ENCODE assay signal across 13 cellular contexts in the genomic region with DNA sequence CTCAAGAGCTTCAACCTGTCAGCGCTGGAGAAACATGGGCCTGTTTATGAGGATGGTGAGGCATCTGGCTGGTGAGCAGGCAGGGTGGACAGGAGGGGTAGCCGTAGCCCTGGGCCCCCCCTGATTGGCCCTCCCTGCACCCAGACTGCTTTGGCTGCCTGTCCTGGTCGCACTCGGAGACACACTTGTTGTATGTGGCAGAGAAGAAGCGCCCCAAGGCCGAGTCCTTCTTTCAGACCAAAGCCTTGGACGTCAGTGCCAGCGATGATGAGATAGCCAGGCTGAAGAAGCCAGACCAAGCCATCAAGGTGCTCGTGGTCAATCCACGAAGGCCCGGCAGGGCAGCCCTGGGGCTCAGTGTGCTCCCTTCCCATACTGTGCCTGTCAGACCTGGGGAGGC. TPM values are rescaled to one million over a fixed set of nuclear protein-coding genes. Genes with fewer than 3 reads are reported as not detected.
A peak's percentile ranks its signal among the peaks of the same experiment; 100 is the strongest.
DNase-seq lines count a peak whose midpoint lies in the region; ATAC-seq, FAIRE-seq and TF ChIP-seq lines count a peak whose summit lies in the region.
"Had no signal": no experiment of that assay in that cellular context is flagged by ENCODE, and none has a peak within 500 bp of the region (broad histone marks: within the 10 kb centered on the region; RNA-seq: fewer than 3 reads in every experiment).

No MANE protein-coding gene starts in this region.

- peaks cover 3 to 63% (median 4%) of the 10 kb centered on the region in 3 donors for H3K36me3 Mint-ChIP-seq in CD8-positive, alpha-beta memory T cell
- peaks cover 2% of the 10 kb centered on the region for H3K36me3 Mint-ChIP-seq in activated naive CD8-positive, alpha-beta T cell treated with anti-CD3 and anti-CD28 coated beads, Interleukin-2, amount 10 ng/mL, durations not matched to agents 7 days and 5 days

- ATAC-seq in activated naive CD8-positive, alpha-beta T cell treated with anti-CD3 and anti-CD28 coated beads, Interleukin-2, amount 10 ng/mL, durations not matched to agents 7 days and 5 days (ENCODE audit: low read depth) = no peak

- H3K4me3 Mint-ChIP-seq in CD8-positive, alpha-beta memory T cell = peak overlapping the region in 5 of 7 donors; percentile 57 to 98 (median 93)
- no peak overlapping the region for H3K4me3 Mint-ChIP-seq in activated naive CD8-positive, alpha-beta T cell treated with anti-CD3 and anti-CD28 coated beads, Interleukin-2, amount 10 ng/mL, durations not matched to agents 7 days and 5 days

- no peak for TF ChIP-seq CTCF in 22Rv1 (IDR thresholded peaks at IDR 0.05)

- no peak for FAIRE-seq in GM12892 (lab: Jason Lieb, UNC)

- CTCF ChIA-PET in CD8-positive, alpha-beta memory T cell (lab: Charles Lee) = interaction anchor here (4.3 kb wide), 1 partner anchor 136 kb away, joined by 21 read pairs; no protein-coding TSS in a partner anchor

- H3K9me3 ChIP-seq in CD8-positive, alpha-beta memory T cell (ENCODE audit: low read length) = no peaks in the 10 kb centered on the region
- H3K9me3 ChIP-seq: ovary had no signal

- POLR2A ChIA-PET in CD8-positive, alpha-beta memory T cell (lab: Charles Lee) = no interaction called here
- POLR2A ChIA-PET in activated naive CD8-positive, alpha-beta T cell treated with anti-CD3 and anti-CD28 coated beads, Interleukin-2, amount 10 ng/mL, durations not matched to agents 7 days and 5 days (lab: Charles Lee) = no interaction called here

- DNase-seq in CD8-positive, alpha-beta memory T cell = no peak
- no peak for DNase-seq in activated naive CD8-positive, alpha-beta T cell treated with anti-CD3 and anti-CD28 coated beads, Interleukin-2, amount 10 ng/mL, durations not matched to agents 7 days and 5 days
- DNase-seq in ureter (ENCODE audit: low spot score) (no peak), GM12892 (ENCODE audit: insufficient read length) (no peak), AG08395 (ENCODE audit: low spot score) (no peak)
- DNase-seq: activated naive CD4-positive, alpha-beta T cell treated with anti-CD3 and anti-CD28 coated beads, Interleukin-2, amount 10 ng/mL, durations not matched to agents 7 days and 5 days; caudate nucleus; NCI-H1092; NCI-H774; ovary; stimulated activated CD4-positive, alpha-beta T cell treated with anti-CD3 and anti-CD28 coated beads, Interleukin-4, amount 100 ng/mL, for 1 hour; stimulated activated CD8-positive, alpha-beta memory T cell treated with anti-CD3 and anti-CD28 coated beads, Interleukin-4, amount 100 ng/mL, for 48 hours had no signal

- peaks cover 32 to 54% (median 38%) of the 10 kb centered on the region in 3 donors for H3K4me1 Mint-ChIP-seq in CD8-positive, alpha-beta memory T cell
- peaks cover 27% of the 10 kb centered on the region for H3K4me1 Mint-ChIP-seq in activated naive CD8-positive, alpha-beta T cell treated with anti-CD3 and anti-CD28 coated beads, Interleukin-2, amount 10 ng/mL, durations not matched to agents 7 days and 5 days

- no peak overlapping the region for H3K27ac Mint-ChIP-seq in CD8-positive, alpha-beta memory T cell
- peak overlapping the region; percentile 30 for H3K27ac Mint-ChIP-seq in activated naive CD8-positive, alpha-beta T cell treated with anti-CD3 and anti-CD28 coated beads, Interleukin-2, amount 10 ng/mL, durations not matched to agents 7 days and 5 days

- H3K4me3 ChIP-seq in CD8-positive, alpha-beta memory T cell (ENCODE audit: low read length) = no peak overlapping the region
- H3K4me3 ChIP-seq: ovary had no signal

- no peaks in the 10 kb centered on the region for H3K27me3 ChIP-seq in CD8-positive, alpha-beta memory T cell (ENCODE audit: insufficient read depth, low read length, poor library complexity, severe bottlenecking)
- H3K27me3 ChIP-seq: ovary had no signal

- H3K27ac ChIP-seq in 22Rv1 = peak overlapping the region; percentile 97
- no peak overlapping the region for H3K27ac ChIP-seq in CD8-positive, alpha-beta memory T cell (ENCODE audit: low read depth, low read length)
- H3K27ac ChIP-seq: ovary had no signal

- no peaks in the 10 kb centered on the region for H3K9me3 Mint-ChIP-seq in CD8-positive, alpha-beta memory T cell
- no peaks in the 10 kb centered on the region for H3K9me3 Mint-ChIP-seq in activated naive CD8-positive, alpha-beta T cell treated with anti-CD3 and anti-CD28 coated beads, Interleukin-2, amount 10 ng/mL, durations not matched to agents 7 days and 5 days
- H3K9me3 Mint-ChIP-seq: activated naive CD4-positive, alpha-beta T cell treated with anti-CD3 and anti-CD28 coated beads, Interleukin-2, amount 10 ng/mL, durations not matched to agents 7 days and 5 days had no signal

- TF ChIP-seq POLR2A in GM12892 (IDR thresholded peaks at IDR 0.05; ENCODE audit: low read depth, low read length) = no peak

- no peaks in the 10 kb centered on the region for H3K27me3 Mint-ChIP-seq in CD8-positive, alpha-beta memory T cell
- H3K27me3 Mint-ChIP-seq in activated naive CD8-positive, alpha-beta T cell treated with anti-CD3 and anti-CD28 coated beads, Interleukin-2, amount 10 ng/mL, durations not matched to agents 7 days and 5 days = no peaks in the 10 kb centered on the region

- H3K4me1 ChIP-seq in CD8-positive, alpha-beta memory T cell (ENCODE audit: insufficient read depth, low read length) = peaks cover 29% of the 10 kb centered on the region

- H3K36me3 ChIP-seq in CD8-positive, alpha-beta memory T cell (ENCODE audit: insufficient read depth, low read length) = peaks cover 52% of the 10 kb centered on the region
- H3K36me3 ChIP-seq: ovary had no signal

RNA-seq across cellular contexts. Expression of a gene that starts 1.8 kb away (rescaled TPM):
- 100 to 1,000 TPM; 190 to 194 TPM for total RNA-seq in CD8-positive, alpha-beta memory T cell
- polyA plus RNA-seq in CD8-positive, alpha-beta memory T cell = 119 TPM
- total RNA-seq in activated naive CD8-positive, alpha-beta T cell treated with anti-CD3 and anti-CD28 coated beads, Interleukin-2, amount 10 ng/mL, durations not matched to agents 7 days and 5 days = 100 to 1,000 TPM; 148 to 165 TPM
- 152 TPM for total RNA-seq in ureter
- polyA plus RNA-seq in GM12892 (2012; ENCODE audit: missing spikeins) = 70.3 TPM

RNA-seq across cellular contexts. Expression of a gene that starts 13.4 kb away (rescaled TPM):
- 1 to 10 TPM; 6.0 to 8.5 TPM for total RNA-seq in CD8-positive, alpha-beta memory T cell
- polyA plus RNA-seq in CD8-positive, alpha-beta memory T cell = 0.31 TPM
- 10 to 100 TPM; 10.3 to 11.0 TPM for total RNA-seq in activated naive CD8-positive, alpha-beta T cell treated with anti-CD3 and anti-CD28 coated beads, Interleukin-2, amount 10 ng/mL, durations not matched to agents 7 days and 5 days
- total RNA-seq in ureter = 16.6 TPM
- 14.4 TPM for polyA plus RNA-seq in GM12892 (2012; ENCODE audit: missing spikeins)

RNA-seq across cellular contexts. Expression of a gene that starts 13.4 kb away (rescaled TPM):
- 10 to 100 TPM; 38.8 to 43.7 TPM for total RNA-seq in CD8-positive, alpha-beta memory T cell
- polyA plus RNA-seq in CD8-positive, alpha-beta memory T cell = 20.7 TPM
- 10 to 100 TPM; 53.2 to 56.5 TPM for total RNA-seq in activated naive CD8-positive, alpha-beta T cell treated with anti-CD3 and anti-CD28 coated beads, Interleukin-2, amount 10 ng/mL, durations not matched to agents 7 days and 5 days
- total RNA-seq in ureter = 52.8 TPM
- 6.4 TPM for polyA plus RNA-seq in GM12892 (2012; ENCODE audit: missing spikeins)

RNA-seq across cellular contexts. Expression of a gene that starts 43.6 kb away (rescaled TPM):
- under 1 TPM; 0.15 to 0.31 TPM for total RNA-seq in CD8-positive, alpha-beta memory T cell
- 1.5 TPM for polyA plus RNA-seq in CD8-positive, alpha-beta memory T cell
- 1 to 10 TPM in 1 of 2 experiments, under 1 TPM in 1; 0.61 to 2.0 TPM for total RNA-seq in activated naive CD8-positive, alpha-beta T cell treated with anti-CD3 and anti-CD28 coated beads, Interleukin-2, amount 10 ng/mL, durations not matched to agents 7 days and 5 days
- not detected for total RNA-seq in ureter
- 0.53 TPM for polyA plus RNA-seq in GM12892 (2012; ENCODE audit: missing spikeins)

RNA-seq across cellular contexts. Expression of a gene that starts 47.8 kb away (rescaled TPM):
- 10 to 100 TPM; 52.6 to 53.8 TPM for total RNA-seq in CD8-positive, alpha-beta memory T cell
- 24.6 TPM for polyA plus RNA-seq in CD8-positive, alpha-beta memory T cell
- 10 to 100 TPM; 35.4 to 39.9 TPM for total RNA-seq in activated naive CD8-positive, alpha-beta T cell treated with anti-CD3 and anti-CD28 coated beads, Interleukin-2, amount 10 ng/mL, durations not matched to agents 7 days and 5 days
- 47.2 TPM for total RNA-seq in ureter
- polyA plus RNA-seq in GM12892 (2012; ENCODE audit: missing spikeins) = 14.0 TPM
